Comparison of ENCODE assay signal across 23 cellular contexts in the genomic region with DNA sequence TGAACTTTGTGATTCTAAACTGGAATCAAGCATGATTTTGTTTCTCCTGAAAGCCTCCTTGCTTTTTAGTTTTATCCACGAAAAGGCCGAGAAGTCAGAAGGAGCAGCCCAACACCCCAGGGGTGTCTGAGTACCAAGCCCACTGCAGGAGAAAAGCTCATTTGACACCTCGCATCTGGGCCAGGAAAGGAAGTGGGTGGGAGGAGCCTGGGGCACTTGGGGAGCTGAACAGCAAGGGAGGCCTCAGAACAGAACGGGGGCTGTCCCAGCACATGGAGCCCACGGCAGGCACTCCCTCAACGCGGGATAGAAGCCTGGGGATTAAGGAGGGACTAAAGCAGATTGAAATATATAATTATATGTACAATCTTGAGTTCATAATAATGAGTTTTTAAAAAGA. TPM values are rescaled to one million over a fixed set of nuclear protein-coding genes. Genes with fewer than 3 reads are reported as not detected.
"Had no signal": no experiment of that assay in that cellular context is flagged by ENCODE, and none has a peak within 500 bp of the region (broad histone marks: within the 10 kb centered on the region; RNA-seq: fewer than 3 reads in every experiment).

No MANE protein-coding gene starts in this region.

- H3K4me1 ChIP-seq: gastroesophageal sphincter, parathyroid adenoma, prostate gland, upper lobe of right lung had no signal

- DNase-seq: brain microvascular endothelial cell; cerebellar nuclear complex; effector CD4-positive, alpha-beta T cell; glutamatergic neuron; naive thymus-derived CD4-positive, alpha-beta T cell; nephron progenitor cell; retina; stimulated activated CD4-positive, alpha-beta T cell treated with anti-CD3 and anti-CD28 coated beads, Interleukin-2, amount 100 ng/mL, for 48 hours; stimulated activated naive CD4-positive, alpha-beta T cell treated with Interleukin-2 at 50 U/mL for 16 hours; tibial artery; upper lobe of right lung had no signal

- H3K27me3 ChIP-seq: brain microvascular endothelial cell, cardiac muscle cell, hepatocyte, suprapubic skin, upper lobe of right lung had no signal

- ATAC-seq: esophagus mucosa; gastroesophageal sphincter; left lobe of liver; naive thymus-derived CD4-positive, alpha-beta T cell; upper lobe of right lung had no signal

- H3K36me3 ChIP-seq: brain microvascular endothelial cell, cardiac muscle cell, gastroesophageal sphincter, prostate gland, suprapubic skin, tibial artery, upper lobe of right lung had no signal

- H3K9ac ChIP-seq: parathyroid adenoma had no signal

- H2AFZ ChIP-seq: hepatocyte, parathyroid adenoma had no signal

- H3K4me2 ChIP-seq: hepatocyte, smooth muscle cell had no signal

- H3K27ac ChIP-seq: brain microvascular endothelial cell, cardiac muscle cell, gastroesophageal sphincter, hepatocyte, parathyroid adenoma, prostate gland, suprapubic skin, tibial artery, upper lobe of right lung had no signal

- H3K4me3 ChIP-seq: cardiac muscle cell, gastroesophageal sphincter, hepatocyte, lung, prostate gland, smooth muscle cell, suprapubic skin, tibial artery, upper lobe of right lung had no signal

- H3K9me3 ChIP-seq: gastroesophageal sphincter, prostate gland, suprapubic skin, upper lobe of right lung had no signal

RNA-seq across cellular contexts. Expression of gene KIF25, which starts 6.6 kb away (rescaled TPM):
- total RNA-seq: esophagus mucosa, fibroblast of villous mesenchyme, mononuclear cell had no signal
- polyA plus RNA-seq: hepatocyte; naive thymus-derived CD4-positive, alpha-beta T cell had no signal
